ENCODE assay signal across 8 cellular contexts in genomic region chrX:101390664-101391525, GRCh38. TPM values are rescaled to one million over a fixed set of nuclear protein-coding genes. Genes with fewer than 3 reads are reported as not detected.
DNase-seq lines count a peak whose midpoint lies in the region; ATAC-seq and TF ChIP-seq lines count a peak whose summit lies in the region.

TSS of gene RPL36A (plus strand) at chrX:101391011. CDS start at chrX:101391044, 33 bp downstream.

- ATAC-seq in HG02938 (IDR thresholded peaks at IDR 0.05; ENCODE audit: unreplicated experiment) (peak; percentile 74), T-helper 17 cell (peak; percentile 95)

- peak; percentile 95 for DNase-seq in NCI-H1694 treated with DMSO at 0.1 percent for 48 hours (lab: John Stamatoyannopoulos, UW)
- peak; percentile 57 to 68 (median 58) for DNase-seq in T-helper 17 cell
- peak; percentile 1 to 86 (median 67) for DNase-seq in anterior cingulate cortex (lab: John Stamatoyannopoulos, UW)
- DNase-seq in hepatocyte (ENCODE audit: low spot score): peak; percentile 93
- DNase-seq in retina: peak; percentile 82
- no peak for DNase-seq in GM19240 (ENCODE audit: insufficient read length, low spot score)

- no peaks in the 10 kb centered on the region for H3K27me3 Mint-ChIP-seq in T-helper 17 cell

- H3K27me3 ChIP-seq in hepatocyte: no peaks in the 10 kb centered on the region

- H4K20me1 ChIP-seq in hepatocyte (ENCODE audit: insufficient read depth, poor library complexity, severe bottlenecking): no peaks in the 10 kb centered on the region

- H3K9me3 ChIP-seq in T-helper 17 cell (ENCODE audit: control insufficient read depth, low read length, poor library complexity, severe bottlenecking) (no peaks in the 10 kb centered on the region), hepatocyte (ENCODE audit: low read depth) (no peaks in the 10 kb centered on the region)

- peak within 1 kb of the TSS; percentile 89 for H3K27ac Mint-ChIP-seq in T-helper 17 cell

- H3K27ac ChIP-seq in hepatocyte: peak within 1 kb of the TSS; percentile 89

- no peaks in the 10 kb centered on the region for H3K9me2 ChIP-seq in hepatocyte (replicated peaks; ENCODE audit: insufficient read depth)

- TF ChIP-seq CTCF in hepatocyte (IDR thresholded peaks at IDR 0.05; ENCODE audit: poor library complexity): peak; percentile 73

- peak within 1 kb of the TSS; percentile 48 for H3K4me3 ChIP-seq in hepatocyte

- peak within 1 kb of the TSS; percentile 92 for H3K4me3 Mint-ChIP-seq in T-helper 17 cell

- H2AFZ ChIP-seq in hepatocyte: peak within 1 kb of the TSS; percentile 57

- H3K4me1 Mint-ChIP-seq in T-helper 17 cell: peaks cover 16% of the 10 kb centered on the region

- H3K36me3 Mint-ChIP-seq in T-helper 17 cell (ENCODE audit: low read depth): no peaks in the 10 kb centered on the region

- WGBS in hepatocyte (ENCODE audit: low lambda C conversion rate, missing lambda C conversion rate): 43% methylated on average over 47 of the region's 47 CpGs

- H3K79me2 ChIP-seq in hepatocyte: peaks cover 6% of the 10 kb centered on the region

- H3K36me3 ChIP-seq in hepatocyte (replicated peaks; ENCODE audit: insufficient read depth, low read depth): no peaks in the 10 kb centered on the region

- TF ChIP-seq POLR2A in GM15510 (IDR thresholded peaks at IDR 0.05; ENCODE audit: borderline replicate concordance, extremely low read depth, insufficient read length): peak; percentile 92

- H3K4me2 ChIP-seq in hepatocyte: peak within 1 kb of the TSS; percentile 85

- no peaks in the 10 kb centered on the region for H3K4me1 ChIP-seq in hepatocyte (ENCODE audit: insufficient read depth)

RNA-seq across cellular contexts. Expression of gene RPL36A, which starts in this region (rescaled TPM):
- total RNA-seq in T-helper 17 cell: 100 to 1,000 TPM; 270 to 298 TPM
- total RNA-seq in hepatocyte: 2,118 and 2,358 TPM in 2 replicates
- polyA plus RNA-seq in hepatocyte: 245 and 263 TPM in 2 replicates
